24 cellular contexts compared by ENCODE assay signal in genomic region chr11:69125861-69126260, GRCh38. TPM values are rescaled to one million over a fixed set of nuclear protein-coding genes. Genes with fewer than 3 reads are reported as not detected.
"Had no signal": no experiment of that assay in that cellular context is flagged by ENCODE, and none has a peak within 500 bp of the region (broad histone marks: within the 10 kb centered on the region; RNA-seq: fewer than 3 reads in every experiment).

No MANE protein-coding gene starts in this region.

- H3K27me3 ChIP-seq: pancreas, transverse colon, vagina had no signal

- H3K27ac Mint-ChIP-seq: activated CD4-positive, alpha-beta memory T cell treated with anti-CD3 and anti-CD28 coated beads for 36 hours; activated naive CD4-positive, alpha-beta T cell treated with anti-CD3 and anti-CD28 coated beads, Interleukin-2, amount 50 U/mL, for 24 hours; immature natural killer cell; natural killer cell; stimulated activated memory B cell treated with anti-CD40 and anti-IgM and Interleukin-4, amounts not matched to agents 10 μg/mL and 1 μg/mL and 100 μg/mL, for 72 hours; T-cell; T-helper 2 cell treated with Interferon-gamma antibody and Interleukin-4, amounts not matched to agents 5 μg/mL and 100 μg/mL, for 36 hours had no signal

- H3K27me3 Mint-ChIP-seq: activated CD4-positive, alpha-beta memory T cell treated with anti-CD3 and anti-CD28 coated beads for 36 hours; activated naive CD4-positive, alpha-beta T cell treated with anti-CD3 and anti-CD28 coated beads, Interleukin-2, amount 50 U/mL, for 24 hours; T-cell had no signal

- DNase-seq: activated CD4-positive, alpha-beta memory T cell treated with anti-CD3 and anti-CD28 coated beads for 36 hours; activated CD4-positive, alpha-beta T cell treated with anti-CD3 and anti-CD28 coated beads for 4 hours; activated effector memory CD4-positive, alpha-beta T cell treated with anti-CD3 and anti-CD28 coated beads, Interleukin-2, amount 50 U/mL, for 16 hours; anterior cingulate cortex; central memory CD4-positive, alpha-beta T cell; effector memory CD4-positive, alpha-beta T cell; foreskin keratinocyte; immature natural killer cell; kidney glomerular epithelial cell; left ventricle myocardium inferior; natural killer cell; stimulated activated CD4-positive, alpha-beta T cell treated with anti-CD3 and anti-CD28 coated beads, Interleukin-12 subunit alpha, Interleukin-12 subunit beta, amount 100 ng/mL, for 4 hours; stimulated activated CD4-positive, alpha-beta T cell treated with anti-CD3 and anti-CD28 coated beads, Interleukin-1b, Interleukin-23, amount 100 ng/mL, for 48 hours; T-cell; transverse colon had no signal

- H3K9me3 ChIP-seq: neutrophil, pancreas, transverse colon, vagina had no signal

- H3K36me3 ChIP-seq: left ventricle myocardium inferior, neutrophil, pancreas, transverse colon, vagina had no signal

- H3K4me3 Mint-ChIP-seq: activated CD4-positive, alpha-beta memory T cell treated with anti-CD3 and anti-CD28 coated beads for 36 hours; activated naive CD4-positive, alpha-beta T cell treated with anti-CD3 and anti-CD28 coated beads, Interleukin-2, amount 50 U/mL, for 24 hours; immature natural killer cell; natural killer cell; stimulated activated memory B cell treated with anti-CD40 and anti-IgM and Interleukin-4, amounts not matched to agents 10 μg/mL and 1 μg/mL and 100 μg/mL, for 72 hours; T-cell; T-helper 2 cell treated with Interferon-gamma antibody and Interleukin-4, amounts not matched to agents 5 μg/mL and 100 μg/mL, for 36 hours had no signal

- ATAC-seq: foreskin keratinocyte; natural killer cell; pancreas; right cardiac atrium; stimulated activated memory B cell treated with anti-CD40 and anti-IgM and Interleukin-4, amounts not matched to agents 10 μg/mL and 1 μg/mL and 100 μg/mL, for 72 hours; T-cell had no signal

- H3K36me3 Mint-ChIP-seq: immature natural killer cell, natural killer cell, T-cell had no signal

- H3K9me3 Mint-ChIP-seq: immature natural killer cell had no signal

- H3K4me1 Mint-ChIP-seq: immature natural killer cell, natural killer cell had no signal

- H3K4me3 ChIP-seq: left ventricle myocardium inferior, pancreas, transverse colon, vagina had no signal

- H3K27ac ChIP-seq: foreskin keratinocyte, left ventricle myocardium inferior, neutrophil, transverse colon, vagina had no signal

RNA-seq across cellular contexts. Expression of gene SMIM38, which starts 29.9 kb away (rescaled TPM):
- total RNA-seq: dermis microvascular lymphatic vessel endothelial cell, foreskin keratinocyte, glomerular endothelial cell, left ventricle myocardium inferior had no signal
- polyA plus RNA-seq: foreskin keratinocyte, immature natural killer cell had no signal
